Comparison of ENCODE assay signal across 20 cellular contexts in genomic region chr6:167764713-167765479, GRCh38.
"Had no signal": no experiment of that assay in that cellular context is flagged by ENCODE, and none has a peak within 500 bp of the region (broad histone marks: within the 10 kb centered on the region; RNA-seq: fewer than 3 reads in every experiment).

No MANE protein-coding gene starts in this region.

- H3K4me1 ChIP-seq: neural progenitor cell, vagina had no signal

- H3K36me3 Mint-ChIP-seq: memory B cell, natural killer cell, neural progenitor cell had no signal

- H3K36me3 ChIP-seq: neural progenitor cell, prostate gland, right atrium auricular region, suprapubic skin, transverse colon, vagina had no signal

- H3K4me2 ChIP-seq: neural progenitor cell had no signal

- H3K9me3 ChIP-seq: prostate gland, right atrium auricular region, suprapubic skin, transverse colon, vagina had no signal

- H3K4me3 ChIP-seq: lung, neural progenitor cell, prostate gland, right atrium auricular region, skin epidermis, suprapubic skin, transverse colon, vagina had no signal

- H3K27me3 ChIP-seq: neural progenitor cell, right atrium auricular region, transverse colon, vagina had no signal

- DNase-seq: cerebellar nuclear complex; cortex of kidney; effector memory CD8-positive, alpha-beta T cell; kidney; left cardiac atrium; left ventricle myocardium superior; natural killer cell; stimulated activated CD4-positive, alpha-beta T cell treated with anti-CD3 and anti-CD28 coated beads, Interleukin-15, amount 100 ng/mL, for 24 hours; stimulated activated CD4-positive, alpha-beta T cell treated with anti-CD3 and anti-CD28 coated beads, Interleukin-2, amount 100 ng/mL, for 48 hours; stimulated activated naive CD4-positive, alpha-beta T cell; stimulated activated naive CD8-positive, alpha-beta T cell treated with anti-CD3 and anti-CD28 coated beads, Interleukin-15, amount 100 ng/mL, for 72 hours; transverse colon had no signal

- H3K27ac Mint-ChIP-seq: effector memory CD8-positive, alpha-beta T cell; memory B cell; natural killer cell; stimulated activated naive CD8-positive, alpha-beta T cell treated with anti-CD3 and anti-CD28 coated beads, Interleukin-15, amount 100 ng/mL, for 72 hours had no signal

- H3K4me3 Mint-ChIP-seq: effector memory CD8-positive, alpha-beta T cell; memory B cell; natural killer cell; neural progenitor cell; stimulated activated naive CD8-positive, alpha-beta T cell treated with anti-CD3 and anti-CD28 coated beads, Interleukin-15, amount 100 ng/mL, for 72 hours had no signal

- H3K9me3 Mint-ChIP-seq: effector memory CD8-positive, alpha-beta T cell; memory B cell; natural killer cell; stimulated activated naive CD8-positive, alpha-beta T cell treated with anti-CD3 and anti-CD28 coated beads, Interleukin-15, amount 100 ng/mL, for 72 hours had no signal

- H3K4me1 Mint-ChIP-seq: natural killer cell; stimulated activated naive CD8-positive, alpha-beta T cell treated with anti-CD3 and anti-CD28 coated beads, Interleukin-15, amount 100 ng/mL, for 72 hours had no signal

- ATAC-seq: effector memory CD8-positive, alpha-beta T cell; left cardiac atrium; left ventricle myocardium superior; natural killer cell; stimulated activated naive CD8-positive, alpha-beta T cell treated with anti-CD3 and anti-CD28 coated beads, Interleukin-15, amount 100 ng/mL, for 72 hours had no signal

- H3K27ac ChIP-seq: neural progenitor cell, prostate gland, right atrium auricular region, skin epidermis, suprapubic skin, transverse colon, vagina had no signal

- H2AFZ ChIP-seq: neural progenitor cell had no signal
